1 cellular context compared by ENCODE assay signal in the genomic region with DNA sequence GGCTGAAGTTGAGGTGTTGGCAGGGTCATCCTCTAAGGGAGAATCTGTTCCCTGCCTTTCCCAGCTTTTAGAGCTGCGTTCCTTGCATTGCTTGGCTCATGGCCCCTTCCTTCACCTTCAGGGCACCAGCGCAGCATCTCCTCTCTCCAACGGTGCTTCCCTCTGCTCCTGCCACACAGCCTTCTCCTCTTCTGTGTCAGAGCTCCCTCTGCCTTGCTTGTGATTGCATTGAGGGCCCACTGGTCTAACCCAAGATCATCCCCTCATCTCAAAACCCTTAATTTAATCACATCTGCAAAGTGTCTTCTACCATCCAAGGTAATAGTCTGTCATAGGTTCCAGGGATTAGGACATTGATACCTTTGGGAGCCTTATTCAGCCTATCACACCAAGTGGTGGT.
TF ChIP-seq lines count a peak whose summit lies in the region.

No MANE protein-coding gene starts in this region.

TF ChIP-seq in GM12878, 131 proteins besides CTCF, POLR2A, EP300 and RAD21 (continued from another document):
- no peak for TF ChIP-seq ZNF24 (IDR thresholded peaks at IDR 0.05)
- no peak for TF ChIP-seq CHD1 (IDR thresholded peaks at IDR 0.05; ENCODE audit: low read depth, low read length)
- TF ChIP-seq NR2C2 (IDR thresholded peaks at IDR 0.05; ENCODE audit: borderline replicate concordance, control insufficient read depth, insufficient read length, low read depth) = no peak
- no peak for TF ChIP-seq RCOR1 (conservative IDR thresholded peaks at IDR 0.05; ENCODE audit: low read depth, low read length)
